Comparison of ENCODE assay signal across 8 cellular contexts in the genomic region with DNA sequence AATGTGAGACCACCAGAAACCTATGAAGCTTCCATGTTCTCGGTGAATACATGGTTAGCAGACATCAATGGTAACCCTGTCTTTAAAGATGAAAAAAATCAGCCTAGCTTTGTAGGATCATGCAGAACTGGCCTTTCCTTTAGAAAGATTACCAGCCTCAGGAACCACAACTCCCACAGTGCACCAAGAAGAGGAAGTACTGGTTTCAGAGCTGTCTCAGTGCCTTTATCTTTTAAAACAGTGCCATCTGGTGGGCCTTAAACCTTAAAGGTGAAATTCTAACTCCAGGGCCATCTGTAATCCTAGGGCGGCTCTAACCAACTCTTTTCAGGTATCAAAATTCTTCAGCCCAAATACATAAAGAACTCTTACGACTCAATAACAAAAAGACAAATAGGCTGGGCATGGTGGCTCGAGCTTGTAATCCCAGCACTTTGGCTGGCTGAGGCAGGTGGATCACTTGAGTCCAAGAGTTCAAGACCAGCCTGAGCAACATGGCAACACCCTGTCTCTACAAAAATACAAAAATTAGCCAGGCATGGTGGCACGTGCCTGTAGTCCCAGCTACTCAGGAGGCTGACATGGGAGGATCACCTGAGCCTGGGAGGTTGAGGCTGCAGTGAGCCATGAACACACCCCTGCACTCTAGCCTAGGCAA. TPM values are rescaled to one million over a fixed set of nuclear protein-coding genes. Genes with fewer than 3 reads are reported as not detected.
DNase-seq lines count a peak whose midpoint lies in the region; ATAC-seq lines count a peak whose summit lies in the region.

No MANE protein-coding gene starts in this region.

- ATAC-seq in GM21423 (IDR thresholded peaks at IDR 0.05; ENCODE audit: unreplicated experiment), result peak; percentile 63

- DNase-seq in DMS153 treated with DMSO at 0.1 percent for 48 hours (lab: John Stamatoyannopoulos, UW; ENCODE audit: unreplicated experiment) (peak; percentile 58), LHCN-M2 (ENCODE audit: low read depth) (peak; percentile 82), OCI-M1 (lab: John Stamatoyannopoulos, UW) (peak; percentile 86), glomerular visceral epithelial cell (ENCODE audit: extremely low spot score) (peak; percentile 80), pons (ENCODE audit: low spot score) (peak; percentile 92), occipital lobe (lab: John Stamatoyannopoulos, UW) (no peak)
- peak; percentile 35 for DNase-seq in activated naive CD4-positive, alpha-beta T cell treated with anti-CD3 and anti-CD28 coated beads, Interleukin-2, amount 50 U/mL, for 16 hours

RNA-seq across cellular contexts. Expression of a gene that starts 5.4 kb away (rescaled TPM):
- total RNA-seq in LHCN-M2 (2014; rRNA removed) (12.6 and 12.8 TPM in 2 replicates), occipital lobe (27.6 TPM)
- 14.9 TPM for polyA plus RNA-seq in LHCN-M2 (2012)

RNA-seq across cellular contexts. Expression of a gene that starts 5.6 kb away (rescaled TPM):
- total RNA-seq in LHCN-M2 (2014; rRNA removed) (6.0 and 6.8 TPM in 2 replicates), occipital lobe (9.0 TPM)
- polyA plus RNA-seq in LHCN-M2 (2012), result 4.8 TPM

RNA-seq across cellular contexts. Expression of a gene that starts 54.2 kb away (rescaled TPM):
- total RNA-seq in LHCN-M2 (2014; rRNA removed) (49.5 and 54.0 TPM in 2 replicates), occipital lobe (14.3 TPM)
- polyA plus RNA-seq in LHCN-M2 (2012), result 30.5 TPM
